Comparison of ENCODE assay signal across 2 cellular contexts in genomic region chr20:47385968-47386367, GRCh38.
A peak's percentile ranks its signal among the peaks of the same experiment; 100 is the strongest.
TF ChIP-seq lines count a peak whose summit lies in the region.

No MANE protein-coding gene starts in this region.

TF ChIP-seq in WTC11, 78 proteins besides CTCF, POLR2A, EP300 and RAD21:
- TF ChIP-seq ZNF121 (CRISPR knock-in tag; IDR thresholded peaks at IDR 0.05) = peak; percentile 64; the same call in 1 of the 2 replicates

TF ChIP-seq in K562, 482 proteins besides CTCF, POLR2A, EP300 and RAD21:
- TF ChIP-seq ZNF121 (CRISPR knock-in tag; conservative IDR thresholded peaks at IDR 0.05) = peak; percentile 49; the same call in 1 of the 2 replicates
- peak in 1 of 3 experiments; percentile 77; a peak in 1 of 6 replicates for TF ChIP-seq ZBTB11 (CRISPR knock-in tag; IDR thresholded peaks at IDR 0.05)
